33 cellular contexts compared by ENCODE assay signal in genomic region chr4:88908003-88908402, GRCh38.
DNase-seq lines count a peak whose midpoint lies in the region; ATAC-seq, FAIRE-seq and TF ChIP-seq lines count a peak whose summit lies in the region.
"Had no signal": no experiment of that assay in that cellular context is flagged by ENCODE, and none has a peak within 500 bp of the region (broad histone marks: within the 10 kb centered on the region; RNA-seq: fewer than 3 reads in every experiment).

No MANE protein-coding gene starts in this region.

- H3K79me1 ChIP-seq in IMR-90 (ENCODE audit: low read depth in 1 of 2, low read length in 2 of 2) = no peaks in the 10 kb centered on the region

- H3K27ac ChIP-seq in IMR-90 (ENCODE audit: insufficient read depth, low read length) (no peak overlapping the region), pancreas (no peak overlapping the region)
- H3K27ac ChIP-seq: BLaER1, coronary artery, esophagus squamous epithelium, heart left ventricle had no signal

- FAIRE-seq in pancreas (lab: Jason Lieb, UNC) = no peak

- H3K9me3 ChIP-seq in IMR-90 (ENCODE audit: control insufficient read depth, insufficient read depth, low read length) (no peaks in the 10 kb centered on the region), pancreas (no peaks in the 10 kb centered on the region)
- H3K9me3 ChIP-seq: BLaER1, esophagus squamous epithelium had no signal

- no peak overlapping the region for H3K4ac ChIP-seq in IMR-90 (ENCODE audit: low read depth, low read length)

- no peak overlapping the region for H2BK5ac ChIP-seq in IMR-90 (ENCODE audit: low read depth, low read length, poor library complexity, severe bottlenecking)

- H3K4me1 ChIP-seq in IMR-90 (ENCODE audit: control insufficient read depth, insufficient read depth, low read length) = peaks cover 4% of the 10 kb centered on the region
- peaks cover 0 to 7% (median 7%) of the 10 kb centered on the region in 3 donors for H3K4me1 ChIP-seq in pancreas
- H3K4me1 ChIP-seq: BLaER1, esophagus squamous epithelium, heart left ventricle had no signal

- no peak overlapping the region for H2BK120ac ChIP-seq in IMR-90 (ENCODE audit: low read depth, low read length)

- no peak overlapping the region for H3K4me2 ChIP-seq in IMR-90 (ENCODE audit: low read depth, low read length)
- H3K4me2 ChIP-seq: BLaER1 had no signal

- no peak overlapping the region for H2BK20ac ChIP-seq in IMR-90 (ENCODE audit: low read depth, low read length)

- WGBS in IMR-90 (ENCODE audit: extremely low coverage in 2 of 2, insufficient read length in 1 of 2), 2 experiments = no CpG with 5 or more reads among the region's 1 CpG
- WGBS in pancreas, 2 donors = 93 to 98% methylated on average over 1 of the region's 1 CpG

- no peak for TF ChIP-seq POLR2A in IMR-90 (IDR thresholded peaks at IDR 0.05; ENCODE audit: low read depth, low read length)

- DNase-seq in IMR-90 (peak; percentile 58), astrocyte of the hippocampus (ENCODE audit: low read depth, low spot score) (peak; percentile 6), fibroblast of villous mesenchyme (ENCODE audit: low read depth) (peak; percentile 47), pancreas (no peak), NCI-H226 (no peak), GM19240 (ENCODE audit: insufficient read length, low spot score) (no peak), NCI-H1436 treated with DMSO at 0.1 percent for 48 hours (lab: John Stamatoyannopoulos, UW) (no peak), posterior cingulate gyrus (no peak)
- DNase-seq: activated CD4-positive, alpha-beta T cell treated with anti-CD3 and anti-CD28 coated beads, Interleukin-2, amount 50 U/mL, for 4 hours; activated CD4-positive, CD25-positive, alpha-beta regulatory T cell; activated CD8-positive, alpha-beta memory T cell treated with anti-CD3 and anti-CD28 coated beads, Interleukin-2, amount 50 U/mL, for 4 hours; activated effector memory CD4-positive, alpha-beta T cell treated with Interleukin-2 at 50 U/mL for 16 hours; activated naive CD8-positive, alpha-beta T cell treated with anti-CD3 and anti-CD28 coated beads, Interleukin-2, amount 10 ng/mL, durations not matched to agents 7 days and 5 days; COR-L47; DND-41; effector memory CD8-positive, alpha-beta T cell; esophagus squamous epithelium; H9; heart left ventricle; left cardiac atrium; mesendoderm; NCI-H1105 treated with DMSO at 0.1 percent for 48 hours; NCI-H2029 treated with DMSO at 0.1 percent for 48 hours; OCI-M1; right cardiac atrium; stimulated activated CD4-positive, alpha-beta T cell treated with anti-CD3 and anti-CD28 coated beads, Interleukin-12 subunit alpha, Interleukin-12 subunit beta, amount 100 ng/mL, for 4 hours; stimulated activated naive CD4-positive, alpha-beta T cell treated with Interleukin-2 at 50 U/mL for 16 hours; SW 1271; T1000 had no signal

- H3K36me3 ChIP-seq in IMR-90 (ENCODE audit: control insufficient read depth, insufficient read depth, low read length) = no peaks in the 10 kb centered on the region
- H3K36me3 ChIP-seq in pancreas = peaks cover 0 to 6% (median 0%) of the 10 kb centered on the region in 3 donors
- H3K36me3 ChIP-seq: BLaER1 had no signal

- TF ChIP-seq RAD21 in IMR-90 (IDR thresholded peaks at IDR 0.05; ENCODE audit: low read length) = no peak

- no peak overlapping the region for H4K5ac ChIP-seq in IMR-90 (ENCODE audit: low read depth, low read length)

- peak overlapping the region; percentile 9; the same call in 1 of the 2 replicates for H3K18ac ChIP-seq in IMR-90 (ENCODE audit: low read depth, low read length)

- no peak overlapping the region for H4K91ac ChIP-seq in IMR-90 (ENCODE audit: insufficient read depth, low read depth, low read length)

- no peak overlapping the region for H4K8ac ChIP-seq in IMR-90 (ENCODE audit: low read depth in 2 of 2, low read length in 2 of 2)

- H3K14ac ChIP-seq in IMR-90 (replicated peaks; ENCODE audit: low read depth, low read length) = no peak overlapping the region

- H3K56ac ChIP-seq in IMR-90 (ENCODE audit: extremely low read depth, insufficient read depth, low read length) = no peak overlapping the region

- TF ChIP-seq CTCF in IMR-90 (conservative IDR thresholded peaks at IDR 0.05; ENCODE audit: low read depth, low read length) (no peak), fibroblast of villous mesenchyme (IDR thresholded peaks at IDR 0.05; ENCODE audit: insufficient read depth, low read depth, low read length) (no peak), pancreas (IDR thresholded peaks at IDR 0.05) (no peak)

- H2AFZ ChIP-seq in IMR-90 (replicated peaks; ENCODE audit: low read length, poor library complexity) = no peak overlapping the region

- CTCF ChIA-PET in IMR-90 (lab: Yijun Ruan, JAX) = no interaction called here

- H2AK5ac ChIP-seq in IMR-90 (ENCODE audit: low read depth, low read length) = 0 out of 2 replicates have a peak overlapping the region, but pooled peaks have one; percentile 3

- POLR2A ChIA-PET in IMR-90 (lab: Charles Lee; ENCODE audit: unreplicated experiment) = no interaction called here

- dilution Hi-C loops in IMR-90 (cut with HindIII; ENCODE audit: low sequenced_read_pairs, unreplicated experiment) = no loop called here

- H3K9me1 ChIP-seq in IMR-90 (ENCODE audit: insufficient read depth, low read length) = peaks cover 6% of the 10 kb centered on the region; the same call in 1 of the 2 replicates

- BruUV-seq in IMR-90 (replicated peaks; lab: Mats Ljungman, UMichigan) = no TSS peak

- in situ Hi-C loops in IMR-90 (cut with MboI; ENCODE audit: low sequenced_read_pairs) = no loop called here

- no peak overlapping the region; the same call in 1 of the 2 replicates for H3K23ac ChIP-seq in IMR-90 (ENCODE audit: low read depth, low read length)

- no peak overlapping the region for H3K9ac ChIP-seq in IMR-90 (ENCODE audit: low read depth, low read length)
- H3K9ac ChIP-seq: BLaER1 had no signal

- H2BK15ac ChIP-seq in IMR-90 (ENCODE audit: low read depth, low read length) = no peak overlapping the region

- H3K27me3 ChIP-seq in IMR-90 (ENCODE audit: control insufficient read depth, insufficient read depth, low read length) (no peaks in the 10 kb centered on the region), pancreas (no peaks in the 10 kb centered on the region)
- H3K27me3 ChIP-seq: BLaER1, esophagus squamous epithelium, heart left ventricle had no signal

- no peak overlapping the region for H2AK9ac ChIP-seq in IMR-90 (replicated peaks; ENCODE audit: low read depth, low read length, poor library complexity)

- peak; percentile 62 for ATAC-seq in IMR-90 (ENCODE audit: low read depth)
- ATAC-seq in pancreas = peak in 3 of 4 donors; percentile 34 to 59 (median 48)
- ATAC-seq: effector memory CD8-positive, alpha-beta T cell; left cardiac atrium; natural killer cell treated with Interleukin-12 subunit alpha and Interleukin-12 subunit beta and Interleukin-15 and Interleukin-18, amount 100 ng/mL, for 72 hours; right cardiac atrium; Right ventricle myocardium inferior had no signal

- H4K20me1 ChIP-seq in IMR-90 (ENCODE audit: insufficient read depth, low read length) = no peaks in the 10 kb centered on the region
- H4K20me1 ChIP-seq: BLaER1 had no signal

- intact Hi-C loops in IMR-90 (cut with micrococcal nuclease) = no loop called here
- intact Hi-C loops in pancreas (cut with DNase I) = no loop called here
- intact Hi-C loops in posterior cingulate gyrus (cut with DNase I) = no loop called here

- no peak overlapping the region for H3K4me3 ChIP-seq in IMR-90 (ENCODE audit: insufficient read depth, low read depth, low read length)
- H3K4me3 ChIP-seq in fibroblast of villous mesenchyme (ENCODE audit: low read depth, low read length) = no peak overlapping the region
- H3K4me3 ChIP-seq in pancreas = no peak overlapping the region
- H3K4me3 ChIP-seq: BLaER1, coronary artery, esophagus squamous epithelium, heart left ventricle had no signal

TF ChIP-seq in IMR-90, 13 proteins besides CTCF, POLR2A, EP300 and RAD21:
- TF ChIP-seq SMC3 (IDR thresholded peaks at IDR 0.05; ENCODE audit: low read depth, low read length) = no peak
- peak; percentile 47; the same call in 1 of the 2 replicates for TF ChIP-seq CEBPB (IDR thresholded peaks at IDR 0.05; ENCODE audit: low read depth, low read length)
TF ChIP-seq in IMR-90: peak in this region for 1.

Comparison
In these comparisons a context has a peak if more than half of its experiments do, and no peak if none do; other contexts are left out.
1. DNase-seq: peak in IMR-90 (single experiment), astrocyte of the hippocampus (single experiment) and fibroblast of villous mesenchyme (single experiment); none in pancreas (0 of 6), NCI-H226 (single experiment), GM19240 (single experiment), NCI-H1436 treated with DMSO at 0.1 percent for 48 hours (single experiment) and posterior cingulate gyrus (0 of 10).